Comparison of ENCODE assay signal across 22 cellular contexts in the genomic region with DNA sequence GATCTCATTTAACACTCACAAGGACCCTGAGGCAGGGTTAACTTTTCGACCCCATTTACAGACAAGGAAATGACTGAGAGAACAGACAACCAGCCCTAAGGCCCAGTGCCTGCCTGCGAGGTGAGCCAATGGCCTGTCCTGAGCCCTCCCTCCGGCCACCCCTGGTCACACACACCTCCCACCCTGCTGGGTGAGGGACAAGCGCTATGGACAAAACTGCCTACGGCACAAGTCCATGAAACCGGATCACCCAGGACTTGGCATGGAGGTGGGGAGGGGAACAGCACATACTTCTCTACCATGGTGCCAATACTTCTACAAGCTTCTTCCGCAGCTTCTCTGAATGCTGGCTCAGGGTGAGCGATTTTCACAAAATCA. TPM values are rescaled to one million over a fixed set of nuclear protein-coding genes. Genes with fewer than 3 reads are reported as not detected.
A peak's percentile ranks its signal among the peaks of the same experiment; 100 is the strongest.
DNase-seq lines count a peak whose midpoint lies in the region; ATAC-seq and TF ChIP-seq lines count a peak whose summit lies in the region.
"Had no signal": no experiment of that assay in that cellular context is flagged by ENCODE, and none has a peak within 500 bp of the region (broad histone marks: within the 10 kb centered on the region; RNA-seq: fewer than 3 reads in every experiment).

No MANE protein-coding gene starts in this region.

- DNase-seq in activated CD4-positive, alpha-beta T cell treated with anti-CD3 and anti-CD28 coated beads, Interleukin-2, amount 10 ng/mL, durations not matched to agents 24 days and 14 days = peak; percentile 50
- no peak for DNase-seq in activated CD4-positive, alpha-beta T cell treated with anti-CD3 and anti-CD28 coated beads for 1 hour
- DNase-seq in endodermal cell = peak; percentile 47
- DNase-seq in psoas muscle = no peak
- DNase-seq in activated CD8-positive, alpha-beta memory T cell treated with anti-CD3 and anti-CD28 coated beads, Interleukin-2, amount 50 U/mL, for 4 hours = no peak
- no peak for DNase-seq in NCI-H2171 (lab: John Stamatoyannopoulos, UW)
- DNase-seq: AML-193; Caco-2; CD4-positive, alpha-beta T cell; DMS79 treated with DMSO at 0.1 percent for 48 hours; GM23248; HFFc6 had no signal

- H3K27me3 ChIP-seq in endodermal cell (ENCODE audit: control insufficient read depth, insufficient read depth, low read length, poor library complexity, severe bottlenecking) (no peaks in the 10 kb centered on the region), psoas muscle (ENCODE audit: insufficient read depth in 3 of 3, low read length in 2 of 3) (no peaks in the 10 kb centered on the region)

- H3K27me3 Mint-ChIP-seq in activated CD4-positive, alpha-beta T cell treated with anti-CD3 and anti-CD28 coated beads, Interleukin-2, amount 10 ng/mL, durations not matched to agents 24 days and 14 days = no peaks in the 10 kb centered on the region
- no peaks in the 10 kb centered on the region for H3K27me3 Mint-ChIP-seq in endodermal cell (ENCODE audit: insufficient read depth)
- H3K27me3 Mint-ChIP-seq: CD4-positive, alpha-beta T cell had no signal

- no peak for TF ChIP-seq CTCF in endodermal cell (conservative IDR thresholded peaks at IDR 0.05)
- no peak for TF ChIP-seq CTCF in psoas muscle (IDR thresholded peaks at IDR 0.05)

- H3K4me3 ChIP-seq in endodermal cell (ENCODE audit: low read length) (no peak overlapping the region), psoas muscle (no peak overlapping the region)
- H3K4me3 ChIP-seq: A549, GM12878, GM23248, K562 had no signal

- ATAC-seq in psoas muscle = peak in 3 of 4 donors; percentile 60 to 83 (median 78)
- no peak for ATAC-seq in GM19023 (IDR thresholded peaks at IDR 0.05; ENCODE audit: unreplicated experiment)
- ATAC-seq: A549, GM12878, HCT116, K562 had no signal

- intact Hi-C loops in activated CD4-positive, alpha-beta T cell treated with anti-CD3 and anti-CD28 coated beads, Interleukin-2, amount 10 ng/mL, durations not matched to agents 24 days and 14 days (cut with micrococcal nuclease) = loop anchor here (10.0 kb wide), 1 partner anchor 87 kb away; no protein-coding TSS in a partner anchor
- intact Hi-C loops in psoas muscle (cut with DNase I) = no loop called here

- H3K36me3 ChIP-seq in endodermal cell (ENCODE audit: control insufficient read depth, insufficient read depth, low read length) (peaks cover 34% of the 10 kb centered on the region), psoas muscle (ENCODE audit: insufficient read depth in 1 of 2, low read depth in 1 of 2) (peaks cover 9 to 24% of the 10 kb centered on the region in 2 donors)

- 86 to 100% methylated on average over 5 to 8 of the region's 8 CpGs for WGBS in endodermal cell (ENCODE audit: insufficient coverage in 1 of 2, insufficient read length in 1 of 2), 2 experiments
- 26 to 60% (median 35%) methylated on average over 8 of the region's 8 CpGs for WGBS in psoas muscle, 3 donors

- no peak overlapping the region for H3K4me3 Mint-ChIP-seq in activated CD4-positive, alpha-beta T cell treated with anti-CD3 and anti-CD28 coated beads, Interleukin-2, amount 10 ng/mL, durations not matched to agents 24 days and 14 days
- no peak overlapping the region for H3K4me3 Mint-ChIP-seq in endodermal cell
- H3K4me3 Mint-ChIP-seq: CD4-positive, alpha-beta T cell; HFFc6 had no signal

- H3K4me1 ChIP-seq in endodermal cell (ENCODE audit: control insufficient read depth, insufficient read depth, low read length) = peaks cover 6% of the 10 kb centered on the region
- H3K4me1 ChIP-seq in psoas muscle = no peaks in the 10 kb centered on the region
- H3K4me1 ChIP-seq: A549, Caco-2 had no signal

- H3K9me3 ChIP-seq in endodermal cell (ENCODE audit: control insufficient read depth, low read length) (peaks cover 5% of the 10 kb centered on the region), psoas muscle (no peaks in the 10 kb centered on the region)
- H3K9me3 ChIP-seq: A549, Caco-2 had no signal

- no peak overlapping the region for H3K27ac ChIP-seq in endodermal cell (ENCODE audit: low read depth, low read length)
- peak overlapping the region; percentile 0 for H3K27ac ChIP-seq in psoas muscle
- H3K27ac ChIP-seq: 22Rv1, A549, C4-2B, GM23248, HL-60 had no signal

- H3K36me3 Mint-ChIP-seq in activated CD4-positive, alpha-beta T cell treated with anti-CD3 and anti-CD28 coated beads, Interleukin-2, amount 10 ng/mL, durations not matched to agents 24 days and 14 days (ENCODE audit: low read depth) = peaks cover 5% of the 10 kb centered on the region
- peaks cover 38% of the 10 kb centered on the region for H3K36me3 Mint-ChIP-seq in endodermal cell (ENCODE audit: low read depth)

- no peak overlapping the region for H3K27ac Mint-ChIP-seq in activated CD4-positive, alpha-beta T cell treated with anti-CD3 and anti-CD28 coated beads, Interleukin-2, amount 10 ng/mL, durations not matched to agents 24 days and 14 days
- H3K27ac Mint-ChIP-seq in endodermal cell = no peak overlapping the region
- H3K27ac Mint-ChIP-seq: CD4-positive, alpha-beta T cell; HFFc6 had no signal

- peaks cover 3% of the 10 kb centered on the region for H3K4me1 Mint-ChIP-seq in activated CD4-positive, alpha-beta T cell treated with anti-CD3 and anti-CD28 coated beads, Interleukin-2, amount 10 ng/mL, durations not matched to agents 24 days and 14 days
- peaks cover 14% of the 10 kb centered on the region for H3K4me1 Mint-ChIP-seq in endodermal cell

- no peaks in the 10 kb centered on the region for H3K9me3 Mint-ChIP-seq in activated CD4-positive, alpha-beta T cell treated with anti-CD3 and anti-CD28 coated beads, Interleukin-2, amount 10 ng/mL, durations not matched to agents 24 days and 14 days
- H3K9me3 Mint-ChIP-seq in endodermal cell = no peaks in the 10 kb centered on the region
- H3K9me3 Mint-ChIP-seq: CD4-positive, alpha-beta T cell; HFFc6 had no signal

- no peak overlapping the region for H3K9ac ChIP-seq in endodermal cell (ENCODE audit: extremely low read depth, low read length, poor library complexity, severe bottlenecking)
- H3K9ac ChIP-seq: GM23248 had no signal

RNA-seq across cellular contexts. Expression of a gene that starts 7.8 kb away (rescaled TPM):
- total RNA-seq in activated CD4-positive, alpha-beta T cell treated with anti-CD3 and anti-CD28 coated beads, Interleukin-2, amount 10 ng/mL, durations not matched to agents 24 days and 14 days = 10.4 and 10.9 TPM in 2 replicates
- total RNA-seq in endodermal cell (10 to 100 TPM; 23.1 to 23.9 TPM), psoas muscle (10 to 100 TPM; 13.3 to 28.2 (median 16.7) TPM)
- polyA plus RNA-seq in endodermal cell (2013, experiment 1 of 2) = 16.4 TPM
- 17.6 TPM for polyA plus RNA-seq in endodermal cell (2013, experiment 2 of 2)
- 10 to 100 TPM; 15.2 to 27.1 (median 17.0) TPM for polyA plus RNA-seq in psoas muscle

RNA-seq across cellular contexts. Expression of a gene that starts 15.9 kb away (rescaled TPM):
- not detected in 2 replicates for total RNA-seq in activated CD4-positive, alpha-beta T cell treated with anti-CD3 and anti-CD28 coated beads, Interleukin-2, amount 10 ng/mL, durations not matched to agents 24 days and 14 days
- total RNA-seq in endodermal cell (not detected), psoas muscle (1 to 10 TPM in 2 of 4 donors, under 1 TPM in 2; 0.34 to 3.0 (median 1.0) TPM)
- not detected for polyA plus RNA-seq in endodermal cell (2013, experiment 1 of 2)
- not detected for polyA plus RNA-seq in endodermal cell (2013, experiment 2 of 2)
- polyA plus RNA-seq in psoas muscle = 1 to 10 TPM; 1.0 to 2.7 (median 1.7) TPM
- total RNA-seq: Caco-2; CD4-positive, alpha-beta T cell; G401; GM12878; GM23248 had no signal
- polyA plus RNA-seq: A549, BJ, GM23248 had no signal

Comparison
In these comparisons a context has a peak if more than half of its experiments do, and no peak if none do; other contexts are left out.
1. DNase-seq: peak in activated CD4-positive, alpha-beta T cell treated with anti-CD3 and anti-CD28 coated beads, Interleukin-2, amount 10 ng/mL, durations not matched to agents 24 days and 14 days (single experiment) and endodermal cell (single experiment); none in activated CD4-positive, alpha-beta T cell treated with anti-CD3 and anti-CD28 coated beads for 1 hour (single experiment), psoas muscle (0 of 2), activated CD8-positive, alpha-beta memory T cell treated with anti-CD3 and anti-CD28 coated beads, Interleukin-2, amount 50 U/mL, for 4 hours (single experiment) and NCI-H2171 (single experiment).